In genomic region chr13:66154981-66155380, GRCh38 we compare ENCODE assay signal across 20 cellular contexts.
DNase-seq lines count a peak whose midpoint lies in the region; TF ChIP-seq lines count a peak whose summit lies in the region.
"Had no signal": no experiment of that assay in that cellular context is flagged by ENCODE, and none has a peak within 500 bp of the region (broad histone marks: within the 10 kb centered on the region; RNA-seq: fewer than 3 reads in every experiment).

No MANE protein-coding gene starts in this region.

- H3K4me3 ChIP-seq in AG04449 (ENCODE audit: low read depth, low read length) (no peak overlapping the region), SU-DHL-6 (ENCODE audit: insufficient read depth, low read length, poor library complexity, severe bottlenecking) (no peak overlapping the region), Karpas-422 (ENCODE audit: low read length) (no peak overlapping the region)
- H3K4me3 ChIP-seq: right atrium auricular region, stomach, upper lobe of right lung had no signal

- peaks cover 11% of the 10 kb centered on the region for H3K4me1 ChIP-seq in Karpas-422 (ENCODE audit: low read length)
- H3K4me1 ChIP-seq: right atrium auricular region, stomach, upper lobe of right lung had no signal

- H3K27me3 ChIP-seq in SU-DHL-6 (ENCODE audit: low read length) (no peaks in the 10 kb centered on the region), Karpas-422 (ENCODE audit: low read length) (no peaks in the 10 kb centered on the region)
- H3K27me3 ChIP-seq: right atrium auricular region, stomach, upper lobe of right lung had no signal

- POLR2A ChIA-PET in AG04449 (lab: Yijun Ruan, JAX), result no interaction called here

- H3K27ac ChIP-seq in SU-DHL-6 (ENCODE audit: low read depth, low read length) (no peak overlapping the region), Karpas-422 (ENCODE audit: low read length) (no peak overlapping the region)
- H3K27ac ChIP-seq: KMS-11, right atrium auricular region, stomach, upper lobe of right lung had no signal

- no peaks in the 10 kb centered on the region for H3F3A ChIP-seq in SU-DHL-6 (ENCODE audit: insufficient read depth)

- H4K20me1 ChIP-seq in SU-DHL-6 (ENCODE audit: low read depth, low read length) (no peaks in the 10 kb centered on the region), Karpas-422 (ENCODE audit: insufficient read depth, low read depth, low read length) (no peaks in the 10 kb centered on the region)

- H3K4me2 ChIP-seq in SU-DHL-6 (ENCODE audit: low read depth, low read length, poor library complexity, severe bottlenecking) (no peak overlapping the region), Karpas-422 (ENCODE audit: low read depth, low read length, poor library complexity, severe bottlenecking) (no peak overlapping the region)
- H3K4me2 ChIP-seq: KMS-11 had no signal

- no peaks in the 10 kb centered on the region for H3K9me3 ChIP-seq in SU-DHL-6 (ENCODE audit: insufficient read depth, low read length)
- peaks cover 3% of the 10 kb centered on the region; the same call in 1 of the 2 replicates for H3K9me3 ChIP-seq in Karpas-422 (ENCODE audit: low read length)
- H3K9me3 ChIP-seq: right atrium auricular region, stomach, upper lobe of right lung had no signal

- H3K36me3 ChIP-seq in SU-DHL-6 (ENCODE audit: low read length) (no peaks in the 10 kb centered on the region), Karpas-422 (ENCODE audit: insufficient read depth, low read length) (no peaks in the 10 kb centered on the region)
- H3K36me3 ChIP-seq: right atrium auricular region, stomach, upper lobe of right lung had no signal

- H3K79me2 ChIP-seq in SU-DHL-6 (ENCODE audit: insufficient read depth, low read length), result no peaks in the 10 kb centered on the region
- no peaks in the 10 kb centered on the region for H3K79me2 ChIP-seq in Karpas-422 (ENCODE audit: low read length)

- no peaks in the 10 kb centered on the region for H3K9me2 ChIP-seq in SU-DHL-6 (replicated peaks; ENCODE audit: insufficient read depth, low read length)
- no peaks in the 10 kb centered on the region for H3K9me2 ChIP-seq in Karpas-422 (replicated peaks; ENCODE audit: insufficient read depth, low read length)

- DNase-seq in AG04449 (ENCODE audit: low read depth, low spot score) (peak; percentile 38), HCEC 1CT (peak; percentile 9), glomerular endothelial cell (ENCODE audit: extremely low read depth, low read depth, low spot score) (peak; percentile 7), Karpas-422 (no peak), hypothalamus (lab: John Stamatoyannopoulos, UW) (no peak), DMS 273 (lab: John Stamatoyannopoulos, UW; ENCODE audit: unreplicated experiment) (no peak), DMS79 (lab: John Stamatoyannopoulos, UW) (no peak)
- DNase-seq: ACHN; activated CD8-positive, alpha-beta memory T cell treated with anti-CD3 and anti-CD28 coated beads, Interleukin-2, amount 50 U/mL, for 4 hours; activated effector memory CD4-positive, alpha-beta T cell treated with Interleukin-2 at 50 U/mL for 16 hours; caudate nucleus; endodermal cell; NCI-H1417; NCI-H526 treated with DMSO at 0.1 percent for 48 hours; stomach; T1000; upper lobe of right lung had no signal

- H2AFZ ChIP-seq in SU-DHL-6 (ENCODE audit: low read depth, low read length, severe bottlenecking) (peak overlapping the region; percentile 50), Karpas-422 (ENCODE audit: low read length) (no peak overlapping the region)

- CTCF ChIA-PET in AG04449 (lab: Yijun Ruan, JAX), result no interaction called here

- no peak overlapping the region for H3K9ac ChIP-seq in SU-DHL-6 (ENCODE audit: low read length)
- no peak overlapping the region for H3K9ac ChIP-seq in Karpas-422 (ENCODE audit: low read length)
- H3K9ac ChIP-seq: KMS-11 had no signal

- TF ChIP-seq CTCF in AG04449 (IDR thresholded peaks at IDR 0.05; ENCODE audit: insufficient read depth, low read length, missing control alignments) (no peak), SU-DHL-6 (IDR thresholded peaks at IDR 0.05; ENCODE audit: insufficient read depth, low read length, poor library complexity, severe bottlenecking) (no peak)

Comparison
In these comparisons a context has a peak if more than half of its experiments do, and no peak if none do; other contexts are left out.
1. DNase-seq: peak in AG04449 (single experiment), HCEC 1CT (single experiment) and glomerular endothelial cell (single experiment); none in Karpas-422 (single experiment), hypothalamus (0 of 51), DMS 273 (single experiment) and DMS79 (single experiment).